Comparison of ENCODE assay signal across 8 cellular contexts in genomic region chr21:36747815-36748381, GRCh38. TPM values are rescaled to one million over a fixed set of nuclear protein-coding genes. Genes with fewer than 3 reads are reported as not detected.
DNase-seq lines count a peak whose midpoint lies in the region; ATAC-seq, FAIRE-seq and TF ChIP-seq lines count a peak whose summit lies in the region.

No MANE protein-coding gene starts in this region.

- intact Hi-C loops in HepG2 (cut with micrococcal nuclease; ENCODE audit: unreplicated experiment) (loop anchor here (2.0 to 5.0 kb wide), 3 partner anchors 17 to 179 kb away; no protein-coding TSS in a partner anchor), lower leg skin (cut with DNase I; ENCODE audit: low total_unique reads) (loop anchor here (10.0 kb wide), 1 partner anchor 177 kb away; no protein-coding TSS in a partner anchor)

- TF ChIP-seq EP300 in HepG2 (IDR thresholded peaks at IDR 0.05; ENCODE audit: low read depth in 2 of 2, low read length in 2 of 2), result no peak
- no peak for TF ChIP-seq EP300 in HepG2 (CRISPR knock-in tag; IDR thresholded peaks at IDR 0.05; ENCODE audit: borderline replicate concordance)

- H3K27me3 ChIP-seq in Peyer's patch, result peaks cover 0 to 7% of the 10 kb centered on the region in 2 donors
- no peaks in the 10 kb centered on the region for H3K27me3 ChIP-seq in HepG2 (ENCODE audit: control insufficient read depth in 1 of 2, insufficient read depth in 2 of 2, low read length in 2 of 2)

- H3K4me2 ChIP-seq in HepG2 (ENCODE audit: low read depth, low read length), result peak overlapping the region; percentile 81

- H3K27ac ChIP-seq in Peyer's patch (no peak overlapping the region), HepG2 (ENCODE audit: extremely low read length, insufficient read depth, low read length) (no peak overlapping the region)

- DNase-seq in activated T-cell treated with anti-CD3 and anti-CD28 coated beads for 24 hours (ENCODE audit: low read depth) (peak; percentile 13), activated T-cell treated with anti-CD3 and anti-CD28 coated beads for 4 hours (no peak), Peyer's patch (peak in 1 of 3 donors; percentile 76), cerebellum (ENCODE audit: low spot score) (peak; percentile 71), HepG2 (ENCODE audit: low spot score) (peak; percentile 23), lower leg skin (ENCODE audit: low spot score in 2 of 2) (no peak)
- peak; percentile 44 to 48 for DNase-seq in stimulated activated CD8-positive, alpha-beta memory T cell treated with anti-CD3 and anti-CD28 coated beads, Interleukin-2, amount 100 ng/mL, for 48 hours (ENCODE audit: low read depth in 2 of 2)

- TF ChIP-seq RAD21 in HepG2 (CRISPR knock-in tag; IDR thresholded peaks at IDR 0.05), result peak; percentile 38; the same call in 1 of the 2 replicates

- BruUV-seq in HepG2 (replicated peaks; lab: Mats Ljungman, UMichigan), result no TSS peak

- H3K36me3 ChIP-seq in Peyer's patch (no peaks in the 10 kb centered on the region), HepG2 (replicated peaks in 1 of 2; ENCODE audit: control insufficient read depth in 1 of 2, insufficient read depth in 2 of 2, low read length in 2 of 2) (no peaks in the 10 kb centered on the region)

- no peaks in the 10 kb centered on the region for H3K79me2 ChIP-seq in HepG2 (ENCODE audit: insufficient read depth, low read length)

- TF ChIP-seq POLR2A in Peyer's patch (IDR thresholded peaks at IDR 0.05) (no peak), HepG2 (IDR thresholded peaks at IDR 0.05; ENCODE audit: insufficient read depth in 1 of 2, low read depth in 2 of 2, low read length in 2 of 2) (no peak), lower leg skin (IDR thresholded peaks at IDR 0.05) (no peak)

- no peak for FAIRE-seq in HepG2 (lab: Jason Lieb, UNC)

- H4K20me1 ChIP-seq in HepG2 (ENCODE audit: insufficient read depth, low read length), result no peaks in the 10 kb centered on the region

- H3K9ac ChIP-seq in HepG2 (ENCODE audit: insufficient read depth, low read depth, low read length), result peak overlapping the region; percentile 58; the same call in 1 of the 2 replicates

- ATAC-seq in HepG2 (peak; percentile 87), GM18868 (IDR thresholded peaks at IDR 0.05; ENCODE audit: unreplicated experiment) (no peak)

- 4% methylated on average over 9 of the region's 80 CpGs for WGBS in HepG2 (ENCODE audit: low lambda C conversion rate)
- 22 to 31% methylated on average over 11 to 22 of the region's 80 CpGs for WGBS in lower leg skin, 2 donors

- H3K9me3 ChIP-seq in Peyer's patch (no peaks in the 10 kb centered on the region), HepG2 (ENCODE audit: low read length) (no peaks in the 10 kb centered on the region)

- POLR2A ChIA-PET in HepG2 (lab: Yijun Ruan, JAX), result interaction anchor here (1.1 kb wide), 1 partner anchor 26 kb away, joined by 3 read pairs; no protein-coding TSS in a partner anchor

- no peak overlapping the region for H2AFZ ChIP-seq in HepG2 (ENCODE audit: low read length)

- peak overlapping the region in 3 of 4 donors; percentile 22 to 58 (median 53) for H3K4me3 ChIP-seq in Peyer's patch
- H3K4me3 ChIP-seq in HepG2 (replicated peaks in 1 of 3; ENCODE audit: insufficient read depth in 1 of 3, low read depth in 2 of 3, low read length in 3 of 3), result peak overlapping the region; percentile 60 to 73 (median 68); a peak in 5 of 6 replicates
- no peak overlapping the region for H3K4me3 ChIP-seq in lower leg skin (ENCODE audit: low read depth, poor library complexity, severe bottlenecking)

- CTCF ChIA-PET in HepG2 (lab: Yijun Ruan, JAX; ENCODE audit: low intra/inter-chr PET ratio, low total read pairs), result interaction anchor here (0.8 to 2.5 kb wide), 2 partner anchors 168 to 180 kb away, joined by 3 to 14 read pairs; no protein-coding TSS in a partner anchor

- H3K4me1 ChIP-seq in Peyer's patch (peaks cover 0 to 16% (median 0%) of the 10 kb centered on the region in 4 donors), HepG2 (ENCODE audit: insufficient read depth, low read length) (peaks cover 12% of the 10 kb centered on the region)

- TF ChIP-seq CTCF in Peyer's patch (IDR thresholded peaks at IDR 0.05) (peak in 3 of 6 experiments; percentile 34 to 43 (median 35)), HepG2 (CRISPR knock-in tag; IDR thresholded peaks at IDR 0.05) (peak; percentile 34; the same call in 1 of the 2 replicates), lower leg skin (IDR thresholded peaks at IDR 0.05) (no peak)

- in situ Hi-C loops in HepG2 (cut with HindIII; ENCODE audit: extremely low pct_ligation_motif_present, low pct_unique_long_range_greater_than_20kb), result no loop called here

TF ChIP-seq in HepG2, 621 proteins besides CTCF, POLR2A, EP300 and RAD21 (continues in another document):
- TF ChIP-seq HMGXB4 (CRISPR knock-in tag; IDR thresholded peaks at IDR 0.05; ENCODE audit: borderline replicate concordance in 1 of 2, low read depth in 1 of 2) (0 out of 4 replicates have a peak, but pooled peaks of 1 of the 2 experiments have one; percentile 31), IKZF1 (IDR thresholded peaks at IDR 0.05) (no peak), ZNF687 (CRISPR knock-in tag; IDR thresholded peaks at IDR 0.05) (peak; percentile 66), GABPB1 (CRISPR knock-in tag; IDR thresholded peaks at IDR 0.05) (peak; percentile 18; the same call in 1 of the 2 replicates), BHLHE40 (IDR thresholded peaks at IDR 0.05; ENCODE audit: low read length) (no peak), ZNF431 (CRISPR knock-in tag; IDR thresholded peaks at IDR 0.05; ENCODE audit: borderline replicate concordance, low read depth) (no peak)

RNA-seq across cellular contexts. Expression of gene SIM2, which starts 49.0 kb away (rescaled TPM):
- total RNA-seq in Peyer's patch (not detected), cerebellum (not detected), HepG2 (2016; rRNA removed; fragmentation: Illumina TruSeq; extraction: Trizol) (0.53 TPM in 2 replicates), lower leg skin (under 1 TPM in 1 of 4 donors, not detected in 3; 0.36 TPM)
- total RNA-seq in HepG2 (2016; cell fraction: cytosol; rRNA removed; fragmentation: Illumina TruSeq; extraction: Trizol; ENCODE audit: low read depth), result 0.20 and 0.35 TPM in 2 replicates
- 0.22 and 0.50 TPM in 2 replicates for total RNA-seq in HepG2 (2016; cell fraction: insoluble cytoplasmic fraction; rRNA removed; fragmentation: Illumina TruSeq; extraction: Trizol)
- 0.38 and 0.49 TPM in 2 replicates for total RNA-seq in HepG2 (2016; cell fraction: membrane; rRNA removed; fragmentation: Illumina TruSeq; extraction: Trizol)
- total RNA-seq in HepG2 (2016; cell fraction: nucleus; rRNA removed; fragmentation: Illumina TruSeq; extraction: Trizol), result 0.50 and 0.97 TPM in 2 replicates
- polyA plus RNA-seq in HepG2 (2011; rRNA removed), result 0.12 and 0.36 TPM in 2 replicates
- 0.13 and 0.15 TPM in 2 replicates for polyA plus RNA-seq in HepG2 (2011; cell fraction: cytosol; rRNA removed)
- polyA plus RNA-seq in HepG2 (2011; cell fraction: nucleus; rRNA removed), result 0.61 and 0.66 TPM in 2 replicates
- 0.36 and 0.76 TPM in 2 replicates for polyA plus RNA-seq in HepG2 (2012)
- 0.29 TPM in 2 replicates for polyA plus RNA-seq in HepG2 (2016; cell fraction: cytosol; fragmentation: Illumina TruSeq; extraction: Trizol; ENCODE audit: low read depth)
- 0.62 and 0.96 TPM in 2 replicates for polyA plus RNA-seq in HepG2 (2016; cell fraction: insoluble cytoplasmic fraction; fragmentation: Illumina TruSeq; extraction: Trizol; ENCODE audit: low read depth)
- polyA plus RNA-seq in HepG2 (2016; cell fraction: membrane; fragmentation: Illumina TruSeq; extraction: Trizol; ENCODE audit: low read depth), result 0.65 and 0.81 TPM in 2 replicates
- 1.5 and 2.1 TPM in 2 replicates for polyA plus RNA-seq in HepG2 (2016; cell fraction: nucleus; fragmentation: Illumina TruSeq; extraction: Trizol; ENCODE audit: insufficient read depth, low read depth)
- 0.80 and 17.2 TPM in 2 replicates for polyA minus RNA-seq in HepG2 (2011; rRNA and poly(A)+ RNA removed; ENCODE audit: low replicate concordance)
- polyA minus RNA-seq in HepG2 (2011; cell fraction: cytosol; rRNA and poly(A)+ RNA removed), result 0.26 TPM in 1 of 2 replicates, not detected in the other
- polyA minus RNA-seq in HepG2 (2011; cell fraction: nucleus; rRNA and poly(A)+ RNA removed), result 0.77 and 1.1 TPM in 2 replicates

Comparison
In these comparisons a context has a peak if more than half of its experiments do, and no peak if none do; other contexts are left out.
1. DNase-seq: peak in activated T-cell treated with anti-CD3 and anti-CD28 coated beads for 24 hours (single experiment), cerebellum (single experiment), HepG2 (single experiment) and stimulated activated CD8-positive, alpha-beta memory T cell treated with anti-CD3 and anti-CD28 coated beads, Interleukin-2, amount 100 ng/mL, for 48 hours (2 of 2); none in activated T-cell treated with anti-CD3 and anti-CD28 coated beads for 4 hours (single experiment) and lower leg skin (0 of 2).